Comparison of ENCODE assay signal across 8 cellular contexts in genomic region chr10:118698421-118698820, GRCh38. TPM values are rescaled to one million over a fixed set of nuclear protein-coding genes. Genes with fewer than 3 reads are reported as not detected.
DNase-seq lines count a peak whose midpoint lies in the region; ATAC-seq and TF ChIP-seq lines count a peak whose summit lies in the region.

No MANE protein-coding gene starts in this region.

- no peak for TF ChIP-seq POLR2A in erythroblast (IDR thresholded peaks at IDR 0.05; ENCODE audit: low read length)

- DNase-seq in COLO829 (ENCODE audit: low spot score) (peak; percentile 54), erythroblast (lab: John Stamatoyannopoulos, UW) (peak; percentile 76 to 91), NCI-H2227 (lab: John Stamatoyannopoulos, UW; ENCODE audit: unreplicated experiment) (no peak), AG20443 (ENCODE audit: low spot score) (no peak)
- DNase-seq in Jurkat, Clone E6-1 (ENCODE audit: low read depth, low spot score): peak; percentile 96
- peak; percentile 81 to 84 for DNase-seq in activated CD4-positive, alpha-beta T cell treated with anti-CD3 and anti-CD28 coated beads, Interleukin-2, amount 50 U/mL, for 4 hours
- peak; percentile 53 to 74 for DNase-seq in stimulated activated CD4-positive, alpha-beta T cell treated with anti-CD3 and anti-CD28 coated beads, Interleukin-4, amount 100 ng/mL, for 48 hours (ENCODE audit: low read depth in 2 of 2)

- H3K4me3 ChIP-seq in Jurkat, Clone E6-1 (ENCODE audit: low read length): no peak overlapping the region

- peak; percentile 95 for ATAC-seq in GM21619 (IDR thresholded peaks at IDR 0.05; ENCODE audit: unreplicated experiment)

RNA-seq across cellular contexts. Expression of gene CACUL1, which starts 56.3 kb away (rescaled TPM):
- polyA plus RNA-seq in Jurkat, Clone E6-1 (2012; ENCODE audit: insufficient read depth, insufficient read length): 13.2 TPM

Comparison
In these comparisons a context has a peak if more than half of its experiments do, and no peak if none do; other contexts are left out.
1. DNase-seq: peak in COLO829 (single experiment), Jurkat, Clone E6-1 (single experiment), activated CD4-positive, alpha-beta T cell treated with anti-CD3 and anti-CD28 coated beads, Interleukin-2, amount 50 U/mL, for 4 hours (2 of 2), erythroblast (2 of 2) and stimulated activated CD4-positive, alpha-beta T cell treated with anti-CD3 and anti-CD28 coated beads, Interleukin-4, amount 100 ng/mL, for 48 hours (2 of 2); none in NCI-H2227 (single experiment) and AG20443 (single experiment).